Comparison of ENCODE assay signal across 19 cellular contexts in the genomic region with DNA sequence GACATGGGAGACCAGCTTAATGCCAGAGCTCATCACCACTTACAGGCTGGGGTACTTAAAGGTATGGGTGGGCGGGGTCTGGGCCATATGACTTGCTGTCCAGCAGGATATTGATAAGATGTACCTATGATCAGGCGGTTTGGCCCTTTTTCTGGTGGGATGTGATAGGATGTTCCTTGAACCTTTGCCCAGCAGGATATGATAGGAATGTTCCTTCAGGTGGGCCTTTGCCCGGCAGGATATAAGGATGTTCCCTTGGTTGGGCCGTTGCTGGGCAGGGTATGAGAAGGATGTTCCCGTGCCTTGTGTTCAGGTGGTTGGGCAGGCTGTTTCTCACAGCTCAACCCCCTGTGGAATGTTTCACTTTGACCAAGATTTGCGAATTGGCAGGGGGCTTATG.
DNase-seq lines count a peak whose midpoint lies in the region; ATAC-seq, FAIRE-seq and TF ChIP-seq lines count a peak whose summit lies in the region.
"Had no signal": no experiment of that assay in that cellular context is flagged by ENCODE, and none has a peak within 500 bp of the region (broad histone marks: within the 10 kb centered on the region; RNA-seq: fewer than 3 reads in every experiment).

No MANE protein-coding gene starts in this region.

- TF ChIP-seq CTCF in HFFc6 (IDR thresholded peaks at IDR 0.05) = no peak
- no peak for TF ChIP-seq CTCF in endodermal cell (conservative IDR thresholded peaks at IDR 0.05)
- no peak for TF ChIP-seq CTCF in D721Med (IDR thresholded peaks at IDR 0.05; ENCODE audit: insufficient read depth, missing control alignments)

- no peak overlapping the region; the same call in 1 of the 2 replicates for H3K4me3 Mint-ChIP-seq in HFFc6
- no peak overlapping the region for H3K4me3 Mint-ChIP-seq in endodermal cell
- H3K4me3 Mint-ChIP-seq: CD4-positive, alpha-beta memory T cell; H9 had no signal

- ATAC-seq in GM18505 (IDR thresholded peaks at IDR 0.05; ENCODE audit: unreplicated experiment) (no peak), HG03039 (IDR thresholded peaks at IDR 0.05; ENCODE audit: unreplicated experiment) (no peak)
- ATAC-seq: GM12878, HCT116 had no signal

- no peaks in the 10 kb centered on the region for H3K4me1 ChIP-seq in endodermal cell (ENCODE audit: control insufficient read depth, insufficient read depth, low read length)

- WGBS in endodermal cell (ENCODE audit: insufficient coverage in 1 of 2, insufficient read length in 1 of 2), 2 experiments = 88% methylated on average over 6 of the region's 6 CpGs; no CpG with 5 or more reads in 1 of the 2 experiments

- H3K27me3 Mint-ChIP-seq in HFFc6 (ENCODE audit: insufficient read depth) (no peaks in the 10 kb centered on the region), endodermal cell (ENCODE audit: insufficient read depth) (no peaks in the 10 kb centered on the region)
- H3K27me3 Mint-ChIP-seq: CD4-positive, alpha-beta memory T cell had no signal

- H3K27ac Mint-ChIP-seq in HFFc6 (peak overlapping the region; percentile 9; the same call in 1 of the 2 replicates), endodermal cell (no peak overlapping the region)
- H3K27ac Mint-ChIP-seq: H9 had no signal

- no peaks in the 10 kb centered on the region for H3K36me3 ChIP-seq in endodermal cell (ENCODE audit: control insufficient read depth, insufficient read depth, low read length)

- no peak overlapping the region for H3K9ac ChIP-seq in endodermal cell (ENCODE audit: extremely low read depth, low read length, poor library complexity, severe bottlenecking)
- H3K9ac ChIP-seq: GM23248 had no signal

- DNase-seq in HFFc6 (no peak), endodermal cell (peak; percentile 46), posterior vena cava (ENCODE audit: low spot score) (peak; percentile 34), D721Med (ENCODE audit: insufficient read length, low spot score) (no peak)
- DNase-seq: C1 segment of cervical spinal cord; Calu3; CD4-positive, alpha-beta memory T cell; COR-L47; DMS153; DND-41; GDM1; H9 had no signal

- no peaks in the 10 kb centered on the region for H3K27me3 ChIP-seq in endodermal cell (ENCODE audit: control insufficient read depth, insufficient read depth, low read length, poor library complexity, severe bottlenecking)

- H3K9me3 ChIP-seq in endodermal cell (ENCODE audit: control insufficient read depth, low read length) = no peaks in the 10 kb centered on the region

- H3K36me3 Mint-ChIP-seq in HFFc6 (ENCODE audit: low read depth) (peaks cover 11% of the 10 kb centered on the region), endodermal cell (ENCODE audit: low read depth) (no peaks in the 10 kb centered on the region)
- H3K36me3 Mint-ChIP-seq: CD4-positive, alpha-beta memory T cell had no signal

- no peak for FAIRE-seq in D721Med (lab: Jason Lieb, UNC)
- FAIRE-seq: GM12878, GM18507, H1 had no signal

- peaks cover 66% of the 10 kb centered on the region for H3K4me1 Mint-ChIP-seq in HFFc6 (ENCODE audit: low read depth)
- no peaks in the 10 kb centered on the region for H3K4me1 Mint-ChIP-seq in endodermal cell

- no peak for TF ChIP-seq POLR2A in GM18505 (IDR thresholded peaks at IDR 0.05; ENCODE audit: borderline replicate concordance, extremely low read depth, insufficient read depth, insufficient read length)

- H3K9me3 Mint-ChIP-seq in HFFc6 (no peaks in the 10 kb centered on the region), endodermal cell (no peaks in the 10 kb centered on the region)
- H3K9me3 Mint-ChIP-seq: CD4-positive, alpha-beta memory T cell; H9 had no signal

- intact Hi-C loops in posterior vena cava (cut with DNase I) = loop anchor here in 1 of 2 donors (10.0 kb wide), 1 partner anchor 283 kb away; no protein-coding TSS in a partner anchor

- no peak overlapping the region for H3K4me3 ChIP-seq in endodermal cell (ENCODE audit: low read length)
- H3K4me3 ChIP-seq: GM12878, GM23248 had no signal

- H3K27ac ChIP-seq in endodermal cell (ENCODE audit: low read depth, low read length) = no peak overlapping the region
- H3K27ac ChIP-seq: GM23248 had no signal

Comparison
In these comparisons a context has a peak if more than half of its experiments do, and no peak if none do; other contexts are left out.
1. DNase-seq: peak in endodermal cell (single experiment) and posterior vena cava (single experiment); none in HFFc6 (single experiment) and D721Med (single experiment).